Comparison of ENCODE assay signal across 8 cellular contexts in genomic region chr12:48788522-48788851, GRCh38. TPM values are rescaled to one million over a fixed set of nuclear protein-coding genes. Genes with fewer than 3 reads are reported as not detected.
DNase-seq lines count a peak whose midpoint lies in the region; ATAC-seq and TF ChIP-seq lines count a peak whose summit lies in the region.

No MANE protein-coding gene starts in this region.

- ATAC-seq in Panc1 (peak; percentile 72), esophagus mucosa (peak; percentile 25), GM18498 (IDR thresholded peaks at IDR 0.05; ENCODE audit: unreplicated experiment) (no peak)

- peaks cover 15% of the 10 kb centered on the region for H3K27me3 ChIP-seq in CD4-positive, alpha-beta memory T cell (ENCODE audit: insufficient read depth, low read length)
- H3K27me3 ChIP-seq in Panc1 (ENCODE audit: control insufficient read depth, insufficient read depth, low read length), result no peaks in the 10 kb centered on the region
- H3K27me3 ChIP-seq in parathyroid adenoma (ENCODE audit: control insufficient read depth, insufficient read depth, low read length), result no peaks in the 10 kb centered on the region

- H3K9ac ChIP-seq in parathyroid adenoma, result peak overlapping the region; percentile 47

- POLR2A ChIA-PET in CD4-positive, alpha-beta memory T cell (lab: Charles Lee; ENCODE audit: partially characterized antibody), result no interaction called here
- POLR2A ChIA-PET in Panc1 (lab: Charles Lee), result interaction anchor here (0.8 kb wide), 1 partner anchor 751 kb away, joined by 3 read pairs; no protein-coding TSS in a partner anchor

- no peak for DNase-seq in CD4-positive, alpha-beta memory T cell
- DNase-seq in Panc1 (ENCODE audit: low read depth, low spot score) (no peak), LoVo (ENCODE audit: low spot score) (no peak), SHP77 treated with DMSO at 0.1 percent for 48 hours (lab: John Stamatoyannopoulos, UW) (no peak)
- DNase-seq in activated CD8-positive, alpha-beta memory T cell treated with anti-CD3 and anti-CD28 coated beads, Interleukin-2, amount 50 U/mL, for 4 hours, result no peak

- CTCF ChIA-PET in CD4-positive, alpha-beta memory T cell (lab: Charles Lee; ENCODE audit: partially characterized antibody), result interaction anchor here (1.9 kb wide), 1 partner anchor 35 kb away, joined by 12 read pairs; no protein-coding TSS in a partner anchor
- CTCF ChIA-PET in Panc1 (lab: Charles Lee), result no interaction called here

- peaks cover 4% of the 10 kb centered on the region for H3K79me2 ChIP-seq in parathyroid adenoma

- H3K9me3 Mint-ChIP-seq in CD4-positive, alpha-beta memory T cell, result no peaks in the 10 kb centered on the region

- peak overlapping the region; percentile 97 for H3K4me2 ChIP-seq in parathyroid adenoma (ENCODE audit: low read length)

- no peaks in the 10 kb centered on the region for H3K36me3 Mint-ChIP-seq in CD4-positive, alpha-beta memory T cell

- no peak overlapping the region for H3K4me3 ChIP-seq in CD4-positive, alpha-beta memory T cell (ENCODE audit: low read length in 2 of 2)
- H3K4me3 ChIP-seq in Panc1 (ENCODE audit: low read depth in 2 of 2, low read length in 2 of 2) (peak overlapping the region; percentile 61 to 70), parathyroid adenoma (ENCODE audit: low read depth, low read length) (peak overlapping the region; percentile 88)

- H3K27me3 Mint-ChIP-seq in CD4-positive, alpha-beta memory T cell, result peaks cover 34 to 46% of the 10 kb centered on the region in 2 donors

- H3K4me1 ChIP-seq in CD4-positive, alpha-beta memory T cell (ENCODE audit: insufficient read depth, low read length), result no peaks in the 10 kb centered on the region
- H3K4me1 ChIP-seq in Panc1 (ENCODE audit: control insufficient read depth, insufficient read depth, low read length) (peaks cover 3% of the 10 kb centered on the region), parathyroid adenoma (peaks cover 4% of the 10 kb centered on the region)

- in situ Hi-C loops in Panc1 (cut with HindIII; ENCODE audit: low pct_unique_long_range_greater_than_20kb, low sequenced_read_pairs), result no loop called here

- no TSS peak for BruUV-seq in Panc1 (replicated peaks; lab: Mats Ljungman, UMichigan)

- peak overlapping the region; percentile 70 to 84 (median 76) for H3K4me3 Mint-ChIP-seq in CD4-positive, alpha-beta memory T cell

- H3K36me3 ChIP-seq in CD4-positive, alpha-beta memory T cell (ENCODE audit: insufficient read depth, low read length), result no peaks in the 10 kb centered on the region
- H3K36me3 ChIP-seq in Panc1 (ENCODE audit: control insufficient read depth, insufficient read depth, low read length), result peaks cover 2% of the 10 kb centered on the region; the same call in 1 of the 2 replicates
- no peaks in the 10 kb centered on the region for H3K36me3 ChIP-seq in parathyroid adenoma (ENCODE audit: control insufficient read depth, insufficient read depth, low read length)

- H3K9me3 ChIP-seq in CD4-positive, alpha-beta memory T cell (ENCODE audit: control insufficient read depth in 1 of 2, low read length in 2 of 2), result no peaks in the 10 kb centered on the region
- no peaks in the 10 kb centered on the region for H3K9me3 ChIP-seq in Panc1 (ENCODE audit: control insufficient read depth, insufficient read depth, low read depth, low read length)
- no peaks in the 10 kb centered on the region for H3K9me3 ChIP-seq in parathyroid adenoma (ENCODE audit: control insufficient read depth, low read length)

- no peak for TF ChIP-seq CTCF in Panc1 (IDR thresholded peaks at IDR 0.05)
- TF ChIP-seq CTCF in parathyroid adenoma (IDR thresholded peaks at IDR 0.05), result no peak

- peak overlapping the region; percentile 61 for H2AFZ ChIP-seq in parathyroid adenoma

- peaks cover 0 to 18% (median 5%) of the 10 kb centered on the region in 4 donors for H3K4me1 Mint-ChIP-seq in CD4-positive, alpha-beta memory T cell

- H3K27ac ChIP-seq in CD4-positive, alpha-beta memory T cell (ENCODE audit: low read depth, low read length), result no peak overlapping the region
- H3K27ac ChIP-seq in Panc1 (ENCODE audit: low read length), result peak overlapping the region; percentile 70
- peak overlapping the region; percentile 62 for H3K27ac ChIP-seq in parathyroid adenoma

- H3K27ac Mint-ChIP-seq in CD4-positive, alpha-beta memory T cell, result no peak overlapping the region

- intact Hi-C loops in CD4-positive, alpha-beta memory T cell (cut with micrococcal nuclease), result no loop called here
- intact Hi-C loops in Panc1 (cut with micrococcal nuclease; ENCODE audit: unreplicated experiment), result no loop called here

RNA-seq across cellular contexts. Expression of gene ADCY6, which starts 0.4 kb away (rescaled TPM):
- not detected for total RNA-seq in CD4-positive, alpha-beta memory T cell
- not detected for polyA plus RNA-seq in CD4-positive, alpha-beta memory T cell
- total RNA-seq in Panc1 (2021; ENCODE audit: unreplicated experiment), result 24.1 TPM
- 41.4 TPM for polyA plus RNA-seq in Panc1 (2012; ENCODE audit: insufficient read length)
- total RNA-seq in esophagus mucosa, result 11.1 TPM

RNA-seq across cellular contexts. Expression of gene CACNB3, which starts 29.8 kb away (rescaled TPM):
- 10 to 100 TPM; 17.2 to 17.9 TPM for total RNA-seq in CD4-positive, alpha-beta memory T cell
- polyA plus RNA-seq in CD4-positive, alpha-beta memory T cell, result 1 to 10 TPM; 1.5 to 4.0 TPM
- 40.5 TPM for total RNA-seq in Panc1 (2021; ENCODE audit: unreplicated experiment)
- 58.5 TPM for polyA plus RNA-seq in Panc1 (2012; ENCODE audit: insufficient read length)
- total RNA-seq in esophagus mucosa, result 28.8 TPM

Comparison
In these comparisons a context has a peak if more than half of its experiments do, and no peak if none do; other contexts are left out.
1. H3K4me3 ChIP-seq: peak in Panc1 (2 of 2) and parathyroid adenoma (single experiment); none in CD4-positive, alpha-beta memory T cell (0 of 2).
2. RNA of gene ADCY6, which starts 0.4 kb away (total RNA-seq): 24.1 TPM in Panc1 (single experiment) and 11.1 TPM in esophagus mucosa (single experiment); not detected in CD4-positive, alpha-beta memory T cell; every median in the first group is over 10 times any median in the second.